ENCODE assay signal across 8 cellular contexts in genomic region chr6:43171284-43172126, GRCh38. TPM values are rescaled to one million over a fixed set of nuclear protein-coding genes. Genes with fewer than 3 reads are reported as not detected.
A peak's percentile ranks its signal among the peaks of the same experiment; 100 is the strongest.
DNase-seq lines count a peak whose midpoint lies in the region; ATAC-seq and TF ChIP-seq lines count a peak whose summit lies in the region.

No MANE protein-coding gene starts in this region.

- H3K36me3 ChIP-seq in brain microvascular endothelial cell (replicated peaks) (peaks cover 18% of the 10 kb centered on the region), liver (ENCODE audit: control insufficient read depth in 4 of 4, insufficient read depth in 3 of 4, low read depth in 1 of 4, low read length in 3 of 4) (peaks cover 3 to 15% (median 13%) of the 10 kb centered on the region in 4 donors), stomach smooth muscle (ENCODE audit: control insufficient read depth in 2 of 2, insufficient read depth in 2 of 2, low read length in 2 of 2) (peaks cover 13 to 15% of the 10 kb centered on the region in 2 donors)

- H3K9me3 ChIP-seq in liver (ENCODE audit: control insufficient read depth in 4 of 4, low read length in 3 of 4) (no peaks in the 10 kb centered on the region), stomach smooth muscle (ENCODE audit: control insufficient read depth in 2 of 2, low read length in 2 of 2) (no peaks in the 10 kb centered on the region)

- in situ Hi-C loops in brain microvascular endothelial cell (cut with HindIII; ENCODE audit: low pct_ligation_motif_present, low sequenced_read_pairs): no loop called here

- WGBS in liver: under 1% methylated on average over 116 of the region's 116 CpGs

- H3K27ac ChIP-seq in RWPE1 (peak overlapping the region; percentile 97), brain microvascular endothelial cell (peak overlapping the region; percentile 88), liver (ENCODE audit: low read depth in 1 of 2, low read length in 2 of 2) (peak overlapping the region; percentile 90 to 91), stomach smooth muscle (ENCODE audit: low read length) (peak overlapping the region; percentile 100)

- TF ChIP-seq RAD21 in liver (IDR thresholded peaks at IDR 0.05): no peak

- H3K4me1 ChIP-seq in liver (ENCODE audit: control insufficient read depth in 4 of 4, insufficient read depth in 4 of 4, low read length in 3 of 4) (peaks cover 5 to 33% (median 20%) of the 10 kb centered on the region in 4 donors), stomach smooth muscle (ENCODE audit: control insufficient read depth, insufficient read depth, low read length) (peaks cover 46% of the 10 kb centered on the region)

- peak; percentile 78 for TF ChIP-seq CTCF in RWPE1 (conservative IDR thresholded peaks at IDR 0.05; ENCODE audit: low read depth)
- peak; percentile 42 for TF ChIP-seq CTCF in brain microvascular endothelial cell (IDR thresholded peaks at IDR 0.05; ENCODE audit: low read depth, low read length, missing control alignments)
- peak; percentile 69 for TF ChIP-seq CTCF in liver (IDR thresholded peaks at IDR 0.05; ENCODE audit: low read depth, low read length, missing input control)

- DNase-seq in NCI-H2227 (lab: John Stamatoyannopoulos, UW; ENCODE audit: unreplicated experiment) (peak; percentile 32), NCI-H2227 treated with DMSO at 0.1 percent for 48 hours (lab: John Stamatoyannopoulos, UW) (no peak), RWPE1 (ENCODE audit: low spot score) (no peak), brain microvascular endothelial cell (no peak), AG20443 (ENCODE audit: low spot score) (no peak)

- POLR2A ChIA-PET in RWPE1 (lab: Yijun Ruan, JAX; ENCODE audit: low non-redundant PET): interaction anchor here (0.6 kb wide), 1 partner anchor 26 kb away, joined by 4 read pairs; no protein-coding TSS in a partner anchor

- H3K4me3 ChIP-seq in brain microvascular endothelial cell (ENCODE audit: low read depth, low read length) (peak overlapping the region; percentile 96), liver (ENCODE audit: low read depth in 1 of 3, low read length in 3 of 3) (peak overlapping the region; percentile 77 to 96 (median 92)), stomach smooth muscle (ENCODE audit: low read length in 2 of 2) (peak overlapping the region; percentile 97 to 98)

- CTCF ChIA-PET in RWPE1 (lab: Yijun Ruan, JAX): interaction anchor here (0.6 kb wide), 2 partner anchors 18 to 425 kb away, joined by 3 to 4 read pairs; no protein-coding TSS in a partner anchor

- H3K27me3 ChIP-seq in brain microvascular endothelial cell (replicated peaks) (no peaks in the 10 kb centered on the region), liver (ENCODE audit: control insufficient read depth in 4 of 4, insufficient read depth in 4 of 4, low read length in 3 of 4) (no peaks in the 10 kb centered on the region), stomach smooth muscle (ENCODE audit: control insufficient read depth in 1 of 2, insufficient read depth in 2 of 2, low read length in 2 of 2) (no peaks in the 10 kb centered on the region)

- peak; percentile 1 for ATAC-seq in HG02678 (IDR thresholded peaks at IDR 0.05; ENCODE audit: unreplicated experiment)

- H3K9ac ChIP-seq in liver (ENCODE audit: low read depth in 1 of 2, low read length in 2 of 2) (peak overlapping the region; percentile 5 to 82), stomach smooth muscle (ENCODE audit: low read length in 2 of 2) (peak overlapping the region; percentile 96 to 97)

TF ChIP-seq in liver, 16 proteins besides CTCF, POLR2A, EP300 and RAD21:
- TF ChIP-seq HNF4A (conservative IDR thresholded peaks at IDR 0.05) (no peak), EGR1 (IDR thresholded peaks at IDR 0.05; ENCODE audit: low read depth in 2 of 2) (no peak), TAF1 (conservative IDR thresholded peaks at IDR 0.05) (no peak), YY1 (IDR thresholded peaks at IDR 0.05) (no peak), REST (IDR thresholded peaks at IDR 0.05) (no peak), RXRA (IDR thresholded peaks at IDR 0.05) (no peak), JUND (IDR thresholded peaks at IDR 0.05) (no peak), FOXA2 (IDR thresholded peaks at IDR 0.05) (no peak), NR2F2 (IDR thresholded peaks at IDR 0.05) (no peak), FOXA1 (IDR thresholded peaks at IDR 0.05) (no peak), HNF4G (IDR thresholded peaks at IDR 0.05) (no peak), ATF3 (IDR thresholded peaks at IDR 0.05) (no peak), SP1 (IDR thresholded peaks at IDR 0.05) (no peak)

RNA-seq across cellular contexts. Expression of gene SRF, which starts 0.4 kb away (rescaled TPM):
- total RNA-seq in liver: 10 to 100 TPM in 1 of 2 donors, 1 to 10 TPM in 1; 7.1 to 11.7 TPM
- polyA plus RNA-seq in liver: 1 to 10 TPM; 2.0 to 7.1 TPM

RNA-seq across cellular contexts. Expression of gene CUL9, which starts 10.5 kb away (rescaled TPM):
- 10 to 100 TPM in 1 of 2 donors, 1 to 10 TPM in 1; 7.5 to 21.8 TPM for total RNA-seq in liver
- polyA plus RNA-seq in liver: 1 to 10 TPM; 6.5 to 7.5 TPM

RNA-seq across cellular contexts. Expression of gene DNPH1, which starts 57.8 kb away (rescaled TPM):
- 10 to 100 TPM; 53.2 to 59.8 TPM for total RNA-seq in liver
- 100 to 1,000 TPM; 147 to 195 TPM for polyA plus RNA-seq in liver
